ENCODE assay signal across 10 cellular contexts in the genomic region with DNA sequence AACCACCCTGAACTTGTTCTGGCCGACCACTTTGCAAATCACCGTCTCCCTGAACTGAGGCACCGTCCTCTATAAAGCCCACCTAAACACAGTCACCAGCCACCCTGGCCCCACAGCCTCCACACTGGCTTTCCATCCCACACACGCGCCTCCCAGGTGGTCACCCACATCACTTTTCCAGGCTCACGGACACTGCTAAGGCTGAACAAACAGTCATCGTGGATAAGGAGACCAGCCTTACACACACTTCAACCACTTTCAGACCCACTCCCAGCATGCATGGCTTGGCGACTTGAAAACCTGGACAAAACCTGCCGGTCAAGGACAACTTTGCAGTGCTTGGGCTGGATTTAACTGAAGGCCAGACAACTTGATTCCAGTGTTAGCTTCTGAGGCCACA.
A peak's percentile ranks its signal among the peaks of the same experiment; 100 is the strongest.
DNase-seq lines count a peak whose midpoint lies in the region; ATAC-seq and TF ChIP-seq lines count a peak whose summit lies in the region.
"Had no signal": no experiment of that assay in that cellular context is flagged by ENCODE, and none has a peak within 500 bp of the region (broad histone marks: within the 10 kb centered on the region; RNA-seq: fewer than 3 reads in every experiment).

No MANE protein-coding gene starts in this region.

- peak overlapping the region; percentile 68 for H3K4me3 Mint-ChIP-seq in activated T-cell treated with anti-CD3 and anti-CD28 coated beads, Interleukin-2, amount 50 U/mL, for 24 hours
- no peak overlapping the region for H3K4me3 Mint-ChIP-seq in stimulated activated memory B cell treated with anti-CD40 and anti-IgM and Interleukin-4, amounts not matched to agents 10 μg/mL and 1 μg/mL and 100 μg/mL, for 72 hours

- H3K27ac Mint-ChIP-seq in activated T-cell treated with anti-CD3 and anti-CD28 coated beads, Interleukin-2, amount 50 U/mL, for 24 hours = peak overlapping the region; percentile 92
- H3K27ac Mint-ChIP-seq in stimulated activated memory B cell treated with anti-CD40 and anti-IgM and Interleukin-4, amounts not matched to agents 10 μg/mL and 1 μg/mL and 100 μg/mL, for 72 hours = peak overlapping the region; percentile 73

- H3K4me1 ChIP-seq in RWPE2 (ENCODE audit: insufficient read depth, poor library complexity, severe bottlenecking) = peaks cover 73% of the 10 kb centered on the region

- ATAC-seq in RWPE2 (ENCODE audit: low read depth) (no peak), GM18861 (IDR thresholded peaks at IDR 0.05; ENCODE audit: unreplicated experiment) (no peak)
- no peak for ATAC-seq in stimulated activated memory B cell treated with anti-CD40 and anti-IgM and Interleukin-4, amounts not matched to agents 10 μg/mL and 1 μg/mL and 100 μg/mL, for 72 hours

- H3K27ac ChIP-seq in RWPE2 (ENCODE audit: poor library complexity, severe bottlenecking) = peak overlapping the region; percentile 42
- peak overlapping the region; percentile 22 for H3K27ac ChIP-seq in epithelial cell of prostate

- no peaks in the 10 kb centered on the region for H3K27me3 Mint-ChIP-seq in activated T-cell treated with anti-CD3 and anti-CD28 coated beads, Interleukin-2, amount 50 U/mL, for 24 hours
- H3K27me3 Mint-ChIP-seq in stimulated activated memory B cell treated with anti-CD40 and anti-IgM and Interleukin-4, amounts not matched to agents 10 μg/mL and 1 μg/mL and 100 μg/mL, for 72 hours = no peaks in the 10 kb centered on the region

- TF ChIP-seq CTCF in RWPE2 (IDR thresholded peaks at IDR 0.05; ENCODE audit: poor library complexity, severe bottlenecking) = no peak

- H3K27me3 ChIP-seq in RWPE2 (ENCODE audit: insufficient read depth, poor library complexity, severe bottlenecking) = no peaks in the 10 kb centered on the region

- H3K4me3 ChIP-seq in RWPE2 (ENCODE audit: severe bottlenecking) = no peak overlapping the region

- H3K36me3 Mint-ChIP-seq in activated T-cell treated with anti-CD3 and anti-CD28 coated beads, Interleukin-2, amount 50 U/mL, for 24 hours (ENCODE audit: low read depth) = peaks cover 89% of the 10 kb centered on the region
- H3K36me3 Mint-ChIP-seq in stimulated activated memory B cell treated with anti-CD40 and anti-IgM and Interleukin-4, amounts not matched to agents 10 μg/mL and 1 μg/mL and 100 μg/mL, for 72 hours = peaks cover 4% of the 10 kb centered on the region

- peaks cover 96% of the 10 kb centered on the region for H3K4me1 Mint-ChIP-seq in activated T-cell treated with anti-CD3 and anti-CD28 coated beads, Interleukin-2, amount 50 U/mL, for 24 hours (ENCODE audit: low read depth)
- H3K4me1 Mint-ChIP-seq in stimulated activated memory B cell treated with anti-CD40 and anti-IgM and Interleukin-4, amounts not matched to agents 10 μg/mL and 1 μg/mL and 100 μg/mL, for 72 hours = peaks cover 79% of the 10 kb centered on the region

- DNase-seq in activated T-cell treated with anti-CD3 and anti-CD28 coated beads, Interleukin-2, amount 50 U/mL, for 24 hours = no peak
- DNase-seq in activated T-cell treated with anti-CD3 and anti-CD28 coated beads for 4 hours (no peak), RWPE2 (ENCODE audit: low spot score) (no peak), epithelial cell of prostate (ENCODE audit: low read depth, low spot score) (no peak), NCI-H524 treated with DMSO at 0.1 percent for 48 hours (lab: John Stamatoyannopoulos, UW) (no peak), NCI-H2171 treated with DMSO at 0.1 percent for 48 hours (lab: John Stamatoyannopoulos, UW) (no peak)
- DNase-seq: foreskin melanocyte, NCI-H774 had no signal

- no peaks in the 10 kb centered on the region for H3K9me3 ChIP-seq in RWPE2 (ENCODE audit: severe bottlenecking)

- H3K36me3 ChIP-seq in RWPE2 (ENCODE audit: low read depth) = peaks cover 44% of the 10 kb centered on the region

- H3K9me3 Mint-ChIP-seq in activated T-cell treated with anti-CD3 and anti-CD28 coated beads, Interleukin-2, amount 50 U/mL, for 24 hours = no peaks in the 10 kb centered on the region
- H3K9me3 Mint-ChIP-seq in stimulated activated memory B cell treated with anti-CD40 and anti-IgM and Interleukin-4, amounts not matched to agents 10 μg/mL and 1 μg/mL and 100 μg/mL, for 72 hours = no peaks in the 10 kb centered on the region
